Comparison of ENCODE assay signal across 2 cellular contexts in the genomic region with DNA sequence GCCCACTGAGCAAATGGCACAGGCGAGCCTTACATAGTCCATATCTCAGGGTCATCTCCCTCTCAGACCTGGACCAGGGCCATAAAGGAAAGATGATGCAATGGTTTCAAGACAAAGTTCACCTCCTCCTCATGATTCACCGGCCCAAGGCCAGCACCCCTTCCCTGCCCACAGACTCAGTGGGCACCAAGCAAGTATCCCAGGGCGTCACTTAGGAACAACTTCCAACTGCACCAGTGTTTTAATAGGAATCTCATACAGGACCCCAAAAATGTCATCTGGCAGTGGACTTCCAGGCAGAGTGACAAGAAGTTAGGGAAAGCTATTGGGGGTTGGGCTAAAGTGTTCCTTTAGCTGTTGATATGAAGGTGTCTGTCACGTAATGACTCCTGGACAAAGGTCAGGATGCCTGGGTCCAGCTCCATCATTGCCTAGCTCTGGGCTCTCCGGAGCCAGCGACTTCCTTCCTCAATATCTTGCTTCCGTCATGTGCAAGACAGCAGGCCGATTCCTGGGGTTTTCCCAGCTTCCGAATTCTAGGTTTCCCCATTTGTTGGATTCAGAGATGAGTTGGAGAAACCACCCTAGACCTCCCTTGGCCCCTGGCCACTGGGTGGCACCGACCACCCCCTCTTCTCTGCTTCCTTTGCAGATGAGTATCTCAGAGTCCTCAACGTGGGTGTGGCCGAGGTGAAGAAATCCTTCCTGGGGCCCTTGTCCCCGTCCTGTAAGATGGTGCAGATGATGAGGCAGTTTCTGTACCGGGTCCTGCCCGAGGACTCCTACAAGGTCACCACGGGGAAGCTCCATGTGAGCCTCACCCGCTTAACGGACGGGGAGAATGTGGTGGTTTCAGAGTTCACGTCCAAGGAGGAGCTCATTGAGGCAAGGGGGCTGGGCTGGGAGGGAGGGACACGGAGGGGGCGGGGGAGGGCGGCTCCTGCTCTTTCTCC.
TF ChIP-seq lines count a peak whose summit lies in the region.

No MANE protein-coding gene starts in this region.

TF ChIP-seq in A549, 52 proteins besides CTCF, POLR2A, EP300 and RAD21 (continued from another document):
- TF ChIP-seq ZSCAN20 (CRISPR knock-in tag; IDR thresholded peaks at IDR 0.05), result no peak

TF ChIP-seq in IMR-90, 13 proteins besides CTCF, POLR2A, EP300 and RAD21 (continued from another document):
- no peak for TF ChIP-seq CHD1 (IDR thresholded peaks at IDR 0.05; ENCODE audit: low read depth, low read length)
- TF ChIP-seq MAZ (IDR thresholded peaks at IDR 0.05; ENCODE audit: borderline replicate concordance, low read depth, low read length), result no peak
- no peak for TF ChIP-seq RFX5 (IDR thresholded peaks at IDR 0.05; ENCODE audit: low read depth, low read length)
